9 cellular contexts compared by ENCODE assay signal in the genomic region with DNA sequence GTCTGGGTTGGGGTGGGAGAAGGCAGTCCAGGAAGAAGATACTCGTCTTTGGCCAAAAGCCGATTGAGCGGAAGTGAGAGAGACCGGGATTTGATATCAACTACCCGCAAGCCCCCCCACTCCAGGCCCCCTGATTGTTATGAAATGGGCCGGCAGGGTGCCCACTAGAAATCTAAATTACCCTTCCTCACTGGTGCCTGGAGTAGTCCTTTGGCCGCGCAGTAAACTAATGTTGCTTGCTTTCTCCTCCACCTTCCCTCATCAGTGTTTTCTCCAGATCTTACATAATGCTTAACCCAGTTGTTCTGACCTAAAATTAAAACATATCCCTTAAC.
DNase-seq lines count a peak whose midpoint lies in the region; ATAC-seq and TF ChIP-seq lines count a peak whose summit lies in the region.
"Had no signal": no experiment of that assay in that cellular context is flagged by ENCODE, and none has a peak within 500 bp of the region (broad histone marks: within the 10 kb centered on the region; RNA-seq: fewer than 3 reads in every experiment).

No MANE protein-coding gene starts in this region.

- no peak for TF ChIP-seq CTCF in esophagus muscularis mucosa (IDR thresholded peaks at IDR 0.05)
- no peak for TF ChIP-seq CTCF in natural killer cell (IDR thresholded peaks at IDR 0.05)
- no peak for TF ChIP-seq CTCF in upper lobe of left lung (IDR thresholded peaks at IDR 0.05)
- TF ChIP-seq CTCF in foreskin keratinocyte (conservative IDR thresholded peaks at IDR 0.05), result no peak

- no peaks in the 10 kb centered on the region for H3K36me3 ChIP-seq in esophagus muscularis mucosa
- H3K36me3 ChIP-seq in upper lobe of left lung, result no peaks in the 10 kb centered on the region

- no peak for DNase-seq in activated T-cell treated with anti-CD3 and anti-CD28 coated beads, Interleukin-2, amount 50 U/mL, for 72 hours
- DNase-seq in activated T-cell treated with anti-CD3 and anti-CD28 coated beads for 4 hours, result no peak
- no peak for DNase-seq in esophagus muscularis mucosa (ENCODE audit: extremely low spot score)
- no peak for DNase-seq in natural killer cell
- DNase-seq in upper lobe of left lung, result no peak
- no peak for DNase-seq in foreskin keratinocyte
- no peak for DNase-seq in NCI-H2196 treated with DMSO at 0.1 percent for 48 hours (lab: John Stamatoyannopoulos, UW; ENCODE audit: unreplicated experiment)
- DNase-seq: activated CD8-positive, alpha-beta T cell treated with anti-CD3 and anti-CD28 coated beads, Interleukin-2, amount 10 ng/mL, durations not matched to agents 7 days and 5 days had no signal

- H3K27me3 ChIP-seq in esophagus muscularis mucosa (peaks cover 0 to 98% (median 51%) of the 10 kb centered on the region in 4 donors), upper lobe of left lung (peaks cover 0 to 50% (median 16%) of the 10 kb centered on the region in 4 donors), foreskin keratinocyte (peaks cover 98% of the 10 kb centered on the region)

- no peaks in the 10 kb centered on the region for H3K9me3 ChIP-seq in esophagus muscularis mucosa
- H3K9me3 ChIP-seq in upper lobe of left lung, result no peaks in the 10 kb centered on the region

- peak overlapping the region; percentile 52 to 56 for H3K4me3 Mint-ChIP-seq in activated T-cell treated with anti-CD3 and anti-CD28 coated beads, Interleukin-2, amount 50 U/mL, for 72 hours
- H3K4me3 Mint-ChIP-seq in natural killer cell, result peak overlapping the region; percentile 67
- H3K4me3 Mint-ChIP-seq: activated CD8-positive, alpha-beta T cell treated with anti-CD3 and anti-CD28 coated beads, Interleukin-2, amount 10 ng/mL, durations not matched to agents 7 days and 5 days had no signal

- H3K9me3 Mint-ChIP-seq in activated T-cell treated with anti-CD3 and anti-CD28 coated beads, Interleukin-2, amount 50 U/mL, for 72 hours, result no peaks in the 10 kb centered on the region
- H3K9me3 Mint-ChIP-seq in natural killer cell, result no peaks in the 10 kb centered on the region

- peaks cover 11 to 23% (median 22%) of the 10 kb centered on the region in 4 donors for H3K4me1 ChIP-seq in esophagus muscularis mucosa
- H3K4me1 ChIP-seq in upper lobe of left lung, result peaks cover 12 to 22% (median 21%) of the 10 kb centered on the region in 4 donors
- no peaks in the 10 kb centered on the region for H3K4me1 ChIP-seq in foreskin keratinocyte

- intact Hi-C loops in esophagus muscularis mucosa (cut with DNase I), result no loop called here
- intact Hi-C loops in natural killer cell (cut with micrococcal nuclease), result no loop called here

- H3K27ac ChIP-seq in esophagus muscularis mucosa (replicated peaks in 1 of 4), result no peak overlapping the region
- no peak overlapping the region for H3K27ac ChIP-seq in upper lobe of left lung
- H3K27ac ChIP-seq in foreskin keratinocyte, result no peak overlapping the region

- TF ChIP-seq POLR2A in esophagus muscularis mucosa (IDR thresholded peaks at IDR 0.05; ENCODE audit: low read depth), result no peak
- TF ChIP-seq POLR2A in upper lobe of left lung (IDR thresholded peaks at IDR 0.05), result no peak

- H3K27me3 Mint-ChIP-seq in activated T-cell treated with anti-CD3 and anti-CD28 coated beads, Interleukin-2, amount 50 U/mL, for 72 hours (ENCODE audit: low read depth), result peaks cover 87% of the 10 kb centered on the region
- peaks cover 85% of the 10 kb centered on the region in 2 donors for H3K27me3 Mint-ChIP-seq in natural killer cell (ENCODE audit: low read depth in 2 of 2)

- WGBS in esophagus muscularis mucosa, result 24% methylated on average over 8 of the region's 8 CpGs
- WGBS in upper lobe of left lung, 2 donors, result 5 to 26% methylated on average over 2 to 7 of the region's 8 CpGs

- H3K4me1 Mint-ChIP-seq in activated T-cell treated with anti-CD3 and anti-CD28 coated beads, Interleukin-2, amount 50 U/mL, for 72 hours (ENCODE audit: low read depth), result peaks cover 45% of the 10 kb centered on the region
- H3K4me1 Mint-ChIP-seq in natural killer cell, result peaks cover 19 to 28% of the 10 kb centered on the region in 2 donors

- H3K4me3 ChIP-seq in esophagus muscularis mucosa, result peak overlapping the region; percentile 44 to 53 (median 48)
- peak overlapping the region in 3 of 4 donors; percentile 31 to 43 (median 41) for H3K4me3 ChIP-seq in upper lobe of left lung

- TF ChIP-seq EP300 in esophagus muscularis mucosa (IDR thresholded peaks at IDR 0.05) (no peak), upper lobe of left lung (IDR thresholded peaks at IDR 0.05) (no peak)

- peaks cover 2 to 6% of the 10 kb centered on the region in 2 donors for H3K36me3 Mint-ChIP-seq in activated T-cell treated with anti-CD3 and anti-CD28 coated beads, Interleukin-2, amount 50 U/mL, for 72 hours (ENCODE audit: insufficient read depth in 2 of 2)
- H3K36me3 Mint-ChIP-seq in natural killer cell, result no peaks in the 10 kb centered on the region

- peak overlapping the region; percentile 88 for H3K27ac Mint-ChIP-seq in activated T-cell treated with anti-CD3 and anti-CD28 coated beads, Interleukin-2, amount 50 U/mL, for 72 hours
- H3K27ac Mint-ChIP-seq in natural killer cell, result no peak overlapping the region
- H3K27ac Mint-ChIP-seq: activated CD8-positive, alpha-beta T cell treated with anti-CD3 and anti-CD28 coated beads, Interleukin-2, amount 10 ng/mL, durations not matched to agents 7 days and 5 days had no signal

- ATAC-seq in activated T-cell treated with anti-CD3 and anti-CD28 coated beads, Interleukin-2, amount 50 U/mL, for 72 hours (replicated peaks in 1 of 2), result no peak
- ATAC-seq in natural killer cell (no peak), upper lobe of left lung (ENCODE audit: low FRiP score in 2 of 2) (no peak), foreskin keratinocyte (no peak), HG02973 (IDR thresholded peaks at IDR 0.05; ENCODE audit: unreplicated experiment) (no peak)
- ATAC-seq: activated CD8-positive, alpha-beta T cell treated with anti-CD3 and anti-CD28 coated beads, Interleukin-2, amount 10 ng/mL, durations not matched to agents 7 days and 5 days had no signal
